ENCODE assay signal across 10 cellular contexts in genomic region chr9:32775283-32775682, GRCh38. TPM values are rescaled to one million over a fixed set of nuclear protein-coding genes. Genes with fewer than 3 reads are reported as not detected.
"Had no signal": no experiment of that assay in that cellular context is flagged by ENCODE, and none has a peak within 500 bp of the region (broad histone marks: within the 10 kb centered on the region; RNA-seq: fewer than 3 reads in every experiment).

No MANE protein-coding gene starts in this region.

- H3K9ac ChIP-seq: KMS-11 had no signal

- H3K27ac ChIP-seq: HL-60, KMS-11 had no signal

- ATAC-seq: HepG2, K562 had no signal

- H3K4me3 ChIP-seq: K562 had no signal

- DNase-seq: IMR-90, KBM-7, KG1 had no signal

- H3K4me2 ChIP-seq: KMS-11 had no signal

RNA-seq across cellular contexts. Expression of gene TMEM215, which starts 8.1 kb away (rescaled TPM):
- total RNA-seq: HepG2, HT-29, HT1080, IMR-90, K562 had no signal
- polyA plus RNA-seq: HepG2, IgD-negative memory B cell, IMR-90, K562 had no signal
